In genomic region chr16:49800441-49800840, GRCh38 we compare ENCODE assay signal across 23 cellular contexts.
"Had no signal": no experiment of that assay in that cellular context is flagged by ENCODE, and none has a peak within 500 bp of the region (broad histone marks: within the 10 kb centered on the region; RNA-seq: fewer than 3 reads in every experiment).

No MANE protein-coding gene starts in this region.

- DNase-seq: cortex of kidney; dorsolateral prefrontal cortex; effector CD8-positive, alpha-beta T cell; heart left ventricle; hippocampal formation; left colon; left ventricle myocardium superior; mesendoderm; psoas muscle; retina; right lobe of liver; spleen; stimulated activated CD4-positive, alpha-beta T cell treated with anti-CD3 and anti-CD28 coated beads, Interleukin-2, amount 100 ng/mL, for 24 hours; stimulated activated CD4-positive, alpha-beta T cell treated with anti-CD3 and anti-CD28 coated beads, Interleukin-4, amount 100 ng/mL, for 4 hours; stimulated activated naive CD4-positive, alpha-beta T cell; stomach had no signal

- H3K27me3 ChIP-seq: dorsolateral prefrontal cortex, heart left ventricle, neutrophil, right lobe of liver, stomach had no signal

- H3K27ac ChIP-seq: dorsolateral prefrontal cortex, heart left ventricle, neutrophil, psoas muscle, right lobe of liver, spleen, stomach, thoracic aorta had no signal

- H3K4me1 ChIP-seq: right lobe of liver, spleen, stomach had no signal

- H3K27ac Mint-ChIP-seq: type B pancreatic cell had no signal

- H3K4me3 Mint-ChIP-seq: naive B cell, nephron, type B pancreatic cell had no signal

- ATAC-seq: esophagus mucosa, heart left ventricle, left colon, left ventricle myocardium superior, psoas muscle had no signal

- H3K9me3 ChIP-seq: heart left ventricle, neutrophil, psoas muscle, right lobe of liver, spleen, stomach, thoracic aorta had no signal

- H3K36me3 Mint-ChIP-seq: naive B cell, type B pancreatic cell had no signal

- H3K4me3 ChIP-seq: dorsolateral prefrontal cortex, heart left ventricle, lung, psoas muscle, right lobe of liver, spleen, stomach, thoracic aorta had no signal

- H3K27me3 Mint-ChIP-seq: naive B cell, type B pancreatic cell had no signal

- H3K9me3 Mint-ChIP-seq: naive B cell, nephron, type B pancreatic cell had no signal

- H3K36me3 ChIP-seq: heart left ventricle, neutrophil, right lobe of liver, spleen, stomach, thoracic aorta had no signal
